ENCODE assay signal across 8 cellular contexts in genomic region chr19:11375143-11375948, GRCh38. TPM values are rescaled to one million over a fixed set of nuclear protein-coding genes. Genes with fewer than 3 reads are reported as not detected.
DNase-seq lines count a peak whose midpoint lies in the region; ATAC-seq, FAIRE-seq and TF ChIP-seq lines count a peak whose summit lies in the region.

No MANE protein-coding gene starts in this region.

- H3K79me2 ChIP-seq in fibroblast of lung (ENCODE audit: control insufficient read depth, insufficient read depth, low read length), result peaks cover 7% of the 10 kb centered on the region

- no peak overlapping the region for H3K4me3 Mint-ChIP-seq in activated T-cell treated with anti-CD3 and anti-CD28 coated beads, Interleukin-2, amount 50 U/mL, for 24 hours

- H3K27ac ChIP-seq in fibroblast of lung (ENCODE audit: insufficient read depth, low read length), result peak overlapping the region; percentile 77
- peak overlapping the region; percentile 54 to 97 (median 69) for H3K27ac ChIP-seq in pancreas

- no peaks in the 10 kb centered on the region for H3K27me3 Mint-ChIP-seq in activated T-cell treated with anti-CD3 and anti-CD28 coated beads, Interleukin-2, amount 50 U/mL, for 24 hours

- intact Hi-C loops in pancreas (cut with DNase I), result no loop called here

- ATAC-seq in pancreas, result peak in 2 of 4 donors; percentile 1 to 4
- ATAC-seq in HG02870 (IDR thresholded peaks at IDR 0.05; ENCODE audit: unreplicated experiment), result no peak
- ATAC-seq in GM21381 (IDR thresholded peaks at IDR 0.05; ENCODE audit: unreplicated experiment), result no peak

- H3K9me3 ChIP-seq in NT2/D1 (ENCODE audit: insufficient read depth, low read length) (no peaks in the 10 kb centered on the region), fibroblast of lung (ENCODE audit: control insufficient read depth, insufficient read depth, low read depth, low read length) (no peaks in the 10 kb centered on the region), pancreas (no peaks in the 10 kb centered on the region)

- DNase-seq in NK-92 treated with Interleukin-12 subunit alpha and Interleukin-12 subunit beta, amount 100 ng/mL, for 24 hours (lab: John Stamatoyannopoulos, UW), result peak; percentile 63
- no peak for DNase-seq in NK-92 (lab: John Stamatoyannopoulos, UW; ENCODE audit: unreplicated experiment)
- DNase-seq in NT2/D1 (ENCODE audit: low read depth, low spot score), result no peak
- peak; percentile 74 for DNase-seq in activated T-cell treated with anti-CD3 and anti-CD28 coated beads, Interleukin-2, amount 50 U/mL, for 24 hours
- DNase-seq in fibroblast of lung (ENCODE audit: low read depth in 2 of 2), result no peak
- peak; percentile 37 to 85 (median 64) for DNase-seq in pancreas

- no peaks in the 10 kb centered on the region for H4K20me1 ChIP-seq in fibroblast of lung (ENCODE audit: control insufficient read depth, extremely low read depth, insufficient read depth, low read length)

- H3K36me3 ChIP-seq in NT2/D1 (ENCODE audit: insufficient read depth, insufficient read length, low read length) (peaks cover 19% of the 10 kb centered on the region), fibroblast of lung (ENCODE audit: control insufficient read depth, insufficient read depth, low read length) (no peaks in the 10 kb centered on the region), pancreas (no peaks in the 10 kb centered on the region)

- TF ChIP-seq CTCF in fibroblast of lung (conservative IDR thresholded peaks at IDR 0.05 in 1 of 2, IDR thresholded peaks at IDR 0.05 in 1 of 2; ENCODE audit: low read depth in 1 of 2, low read length in 2 of 2), result no peak
- TF ChIP-seq CTCF in pancreas (IDR thresholded peaks at IDR 0.05), result no peak

- H2AFZ ChIP-seq in fibroblast of lung (ENCODE audit: low read length), result peak overlapping the region; percentile 4

- peaks cover 12% of the 10 kb centered on the region for H3K4me1 ChIP-seq in NT2/D1 (ENCODE audit: insufficient read depth, insufficient read length)
- peaks cover 29% of the 10 kb centered on the region for H3K4me1 ChIP-seq in fibroblast of lung (ENCODE audit: control insufficient read depth, extremely low read depth, insufficient read depth, low read length)
- peaks cover 4 to 31% (median 5%) of the 10 kb centered on the region in 3 donors for H3K4me1 ChIP-seq in pancreas

- no peaks in the 10 kb centered on the region for H3K27me3 ChIP-seq in NT2/D1 (ENCODE audit: insufficient read depth, insufficient read length)
- no peaks in the 10 kb centered on the region for H3K27me3 ChIP-seq in fibroblast of lung (ENCODE audit: control insufficient read depth, insufficient read depth, low read length)
- no peaks in the 10 kb centered on the region for H3K27me3 ChIP-seq in pancreas

- H3K4me2 ChIP-seq in fibroblast of lung (ENCODE audit: extremely low read depth, insufficient read depth, low read length), result peak overlapping the region; percentile 96

- no peak for FAIRE-seq in pancreas (lab: Jason Lieb, UNC)

- peaks cover 32% of the 10 kb centered on the region for H3K4me1 Mint-ChIP-seq in activated T-cell treated with anti-CD3 and anti-CD28 coated beads, Interleukin-2, amount 50 U/mL, for 24 hours (ENCODE audit: low read depth)

- peaks cover 23% of the 10 kb centered on the region for H3K36me3 Mint-ChIP-seq in activated T-cell treated with anti-CD3 and anti-CD28 coated beads, Interleukin-2, amount 50 U/mL, for 24 hours (ENCODE audit: low read depth)

- H3K27ac Mint-ChIP-seq in activated T-cell treated with anti-CD3 and anti-CD28 coated beads, Interleukin-2, amount 50 U/mL, for 24 hours, result no peak overlapping the region

- H3K9me3 Mint-ChIP-seq in activated T-cell treated with anti-CD3 and anti-CD28 coated beads, Interleukin-2, amount 50 U/mL, for 24 hours, result no peaks in the 10 kb centered on the region

- peak overlapping the region; percentile 93 for H3K9ac ChIP-seq in NT2/D1 (ENCODE audit: insufficient read length, low read depth)
- H3K9ac ChIP-seq in fibroblast of lung (ENCODE audit: insufficient read depth, low read length), result peak overlapping the region; percentile 30

- peak overlapping the region; percentile 35 for H3K4me3 ChIP-seq in NT2/D1 (ENCODE audit: insufficient read length, low read depth)
- peak overlapping the region; percentile 30 to 69 (median 55) for H3K4me3 ChIP-seq in fibroblast of lung (replicated peaks in 1 of 4; ENCODE audit: control extremely low read depth in 1 of 4, insufficient read depth in 1 of 4, low read depth in 3 of 4, low read length in 4 of 4)
- H3K4me3 ChIP-seq in pancreas, result peak overlapping the region; percentile 5 to 51 (median 28)

- 15 to 17% methylated on average over 27 of the region's 27 CpGs for WGBS in pancreas, 2 donors

RNA-seq across cellular contexts. Expression of gene SWSAP1, which starts 0.9 kb away (rescaled TPM):
- total RNA-seq in fibroblast of lung, result 0.50 and 0.51 TPM in 2 replicates
- 0.76 and 1.2 TPM in 2 replicates for polyA plus RNA-seq in fibroblast of lung
- 1.6 and 1.7 TPM in 2 replicates for polyA plus RNA-seq in fibroblast of lung (2012)
- 0.96 TPM in 1 of 2 replicates, not detected in the other for polyA minus RNA-seq in fibroblast of lung (ENCODE audit: low replicate concordance)
- 1 to 10 TPM in 4 of 6 donors, under 1 TPM in 2; 0.55 to 1.5 (median 1.1) TPM for total RNA-seq in pancreas
- polyA plus RNA-seq in pancreas, result 1 to 10 TPM; 1.8 to 2.7 TPM

RNA-seq across cellular contexts. Expression of gene EPOR, which starts 8.8 kb away (rescaled TPM):
- 6.4 and 9.2 TPM in 2 replicates for total RNA-seq in fibroblast of lung
- 3.6 and 3.8 TPM in 2 replicates for polyA plus RNA-seq in fibroblast of lung
- polyA plus RNA-seq in fibroblast of lung (2012), result 4.4 and 6.0 TPM in 2 replicates
- 4.8 and 6.3 TPM in 2 replicates for polyA minus RNA-seq in fibroblast of lung (ENCODE audit: low replicate concordance)
- 10 to 100 TPM in 1 of 6 donors, 1 to 10 TPM in 5; 5.4 to 16.3 (median 8.0) TPM for total RNA-seq in pancreas
- 10 to 100 TPM; 30.4 to 46.2 TPM for polyA plus RNA-seq in pancreas

RNA-seq across cellular contexts. Expression of gene PLPPR2, which starts 20.1 kb away (rescaled TPM):
- total RNA-seq in fibroblast of lung, result 7.4 and 13.0 TPM in 2 replicates
- 17.6 and 21.2 TPM in 2 replicates for polyA plus RNA-seq in fibroblast of lung
- 42.8 and 51.9 TPM in 2 replicates for polyA plus RNA-seq in fibroblast of lung (2012)
- polyA minus RNA-seq in fibroblast of lung (ENCODE audit: low replicate concordance), result 56.3 and 56.9 TPM in 2 replicates
- 10 to 100 TPM in 1 of 6 donors, 1 to 10 TPM in 5; 4.4 to 11.0 (median 7.1) TPM for total RNA-seq in pancreas
- polyA plus RNA-seq in pancreas, result 10 to 100 TPM; 15.7 to 32.8 TPM

RNA-seq across cellular contexts. Expression of gene CCDC159, which starts 29.0 kb away (rescaled TPM):
- total RNA-seq in fibroblast of lung (10.1 and 11.3 TPM in 2 replicates), pancreas (10 to 100 TPM; 11.6 to 21.1 (median 14.1) TPM)
- polyA plus RNA-seq in fibroblast of lung (13.8 and 14.4 TPM in 2 replicates), pancreas (100 to 1,000 TPM in 1 of 2 donors, 10 to 100 TPM in 1; 86.6 to 106 TPM)
- polyA plus RNA-seq in fibroblast of lung (2012), result 14.6 and 14.8 TPM in 2 replicates
- 15.7 and 20.7 TPM in 2 replicates for polyA minus RNA-seq in fibroblast of lung (ENCODE audit: low replicate concordance)

RNA-seq across cellular contexts. Expression of gene TMEM205, which starts 29.3 kb away (rescaled TPM):
- 54.7 and 76.8 TPM in 2 replicates for total RNA-seq in fibroblast of lung
- polyA plus RNA-seq in fibroblast of lung, result 68.4 and 78.6 TPM in 2 replicates
- 55.2 and 66.9 TPM in 2 replicates for polyA plus RNA-seq in fibroblast of lung (2012)
- polyA minus RNA-seq in fibroblast of lung (ENCODE audit: low replicate concordance), result 50.4 and 112 TPM in 2 replicates
- 10 to 100 TPM; 41.4 to 69.2 (median 53.0) TPM for total RNA-seq in pancreas
- 100 to 1,000 TPM in 1 of 2 donors, 10 to 100 TPM in 1; 84.5 to 175 TPM for polyA plus RNA-seq in pancreas

Comparison
In these comparisons a context has a peak if more than half of its experiments do, and no peak if none do; other contexts are left out.
1. DNase-seq: peak in NK-92 treated with Interleukin-12 subunit alpha and Interleukin-12 subunit beta, amount 100 ng/mL, for 24 hours (single experiment), activated T-cell treated with anti-CD3 and anti-CD28 coated beads, Interleukin-2, amount 50 U/mL, for 24 hours (single experiment) and pancreas (6 of 6); none in NK-92 (single experiment), NT2/D1 (single experiment) and fibroblast of lung (0 of 2).
2. Peak in every context shown above with its lines, with median percentiles within 50 percentile points of each other: H3K4me3 ChIP-seq.